Comparison of ENCODE assay signal across 1 cellular context in genomic region chr10:69979177-69979576, GRCh38.
TF ChIP-seq lines count a peak whose summit lies in the region.

No MANE protein-coding gene starts in this region.

TF ChIP-seq in A549, 52 proteins besides CTCF, POLR2A, EP300 and RAD21 (continued from another document):
- TF ChIP-seq CBX8 (IDR thresholded peaks at IDR 0.05) (no peak), MAX (IDR thresholded peaks at IDR 0.05) (no peak)
